Comparison of ENCODE assay signal across 9 cellular contexts in genomic region chr19:46351241-46352041, GRCh38. TPM values are rescaled to one million over a fixed set of nuclear protein-coding genes. Genes with fewer than 3 reads are reported as not detected.
DNase-seq lines count a peak whose midpoint lies in the region; ATAC-seq and TF ChIP-seq lines count a peak whose summit lies in the region.
"Had no signal": no experiment of that assay in that cellular context is flagged by ENCODE, and none has a peak within 500 bp of the region (broad histone marks: within the 10 kb centered on the region; RNA-seq: fewer than 3 reads in every experiment).

No MANE protein-coding gene starts in this region.

- POLR2A ChIA-PET in activated CD4-positive, alpha-beta T cell treated with anti-CD3 and anti-CD28 coated beads for 36 hours (lab: Charles Lee) = no interaction called here

- peak; percentile 33 for DNase-seq in activated CD4-positive, alpha-beta T cell treated with anti-CD3 and anti-CD28 coated beads for 36 hours
- DNase-seq in activated CD4-positive, alpha-beta T cell treated with anti-CD3 and anti-CD28 coated beads, Interleukin-2, amount 50 U/mL, for 4 hours = no peak
- DNase-seq in RWPE2 (ENCODE audit: low spot score) = peak; percentile 85
- DNase-seq in effector memory CD4-positive, alpha-beta T cell = no peak
- DNase-seq in nephron progenitor cell = no peak
- no peak for DNase-seq in medulla oblongata (ENCODE audit: extremely low spot score)
- no peak for DNase-seq in NCI-H128 (lab: John Stamatoyannopoulos, UW; ENCODE audit: unreplicated experiment)
- DNase-seq in NCI-H524 treated with DMSO at 0.1 percent for 48 hours (lab: John Stamatoyannopoulos, UW) = no peak

- H3K9me3 ChIP-seq in RWPE2 (ENCODE audit: severe bottlenecking) = no peaks in the 10 kb centered on the region
- H3K9me3 ChIP-seq in effector memory CD4-positive, alpha-beta T cell (ENCODE audit: control insufficient read depth, low read length) = no peaks in the 10 kb centered on the region

- no peaks in the 10 kb centered on the region for H3K27me3 Mint-ChIP-seq in activated CD4-positive, alpha-beta T cell treated with anti-CD3 and anti-CD28 coated beads for 36 hours
- no peaks in the 10 kb centered on the region for H3K27me3 Mint-ChIP-seq in nephron progenitor cell (ENCODE audit: low read depth, poor library complexity)

- peak overlapping the region; percentile 90 for H3K4me3 Mint-ChIP-seq in activated CD4-positive, alpha-beta T cell treated with anti-CD3 and anti-CD28 coated beads for 36 hours
- H3K4me3 Mint-ChIP-seq in nephron progenitor cell = no peak overlapping the region

- no peaks in the 10 kb centered on the region for H3K9me3 Mint-ChIP-seq in activated CD4-positive, alpha-beta T cell treated with anti-CD3 and anti-CD28 coated beads for 36 hours (ENCODE audit: low read depth)
- no peaks in the 10 kb centered on the region for H3K9me3 Mint-ChIP-seq in nephron progenitor cell

- peak overlapping the region; percentile 95 for H3K27ac ChIP-seq in RWPE2 (ENCODE audit: poor library complexity, severe bottlenecking)
- peak overlapping the region; percentile 57 for H3K27ac ChIP-seq in effector memory CD4-positive, alpha-beta T cell (ENCODE audit: insufficient read depth, low read length, poor library complexity, severe bottlenecking)
- H3K27ac ChIP-seq: C4-2B had no signal

- H3K4me3 ChIP-seq in RWPE2 (ENCODE audit: severe bottlenecking) = no peak overlapping the region
- peak overlapping the region; percentile 24 for H3K4me3 ChIP-seq in effector memory CD4-positive, alpha-beta T cell (ENCODE audit: insufficient read depth, low read depth, low read length, poor library complexity, severe bottlenecking)

- H3K36me3 Mint-ChIP-seq in activated CD4-positive, alpha-beta T cell treated with anti-CD3 and anti-CD28 coated beads for 36 hours (ENCODE audit: low read depth) = peaks cover 45% of the 10 kb centered on the region
- peaks cover 21% of the 10 kb centered on the region for H3K36me3 Mint-ChIP-seq in nephron progenitor cell (ENCODE audit: low read depth)

- ATAC-seq in activated CD4-positive, alpha-beta T cell treated with anti-CD3 and anti-CD28 coated beads for 36 hours = peak; percentile 37
- ATAC-seq in RWPE2 (ENCODE audit: low read depth) = peak; percentile 51

- H3K27ac Mint-ChIP-seq in activated CD4-positive, alpha-beta T cell treated with anti-CD3 and anti-CD28 coated beads for 36 hours = peak overlapping the region; percentile 97
- peak overlapping the region; percentile 82 for H3K27ac Mint-ChIP-seq in nephron progenitor cell

- no peak for TF ChIP-seq CTCF in RWPE2 (IDR thresholded peaks at IDR 0.05; ENCODE audit: poor library complexity, severe bottlenecking)
- no peak for TF ChIP-seq CTCF in nephron progenitor cell (IDR thresholded peaks at IDR 0.05)

- peaks cover 31% of the 10 kb centered on the region for H3K4me1 ChIP-seq in RWPE2 (ENCODE audit: insufficient read depth, poor library complexity, severe bottlenecking)
- peaks cover 41% of the 10 kb centered on the region for H3K4me1 ChIP-seq in effector memory CD4-positive, alpha-beta T cell (ENCODE audit: control insufficient read depth, insufficient read depth, low read length, poor library complexity, severe bottlenecking)

- CTCF ChIA-PET in activated CD4-positive, alpha-beta T cell treated with anti-CD3 and anti-CD28 coated beads for 36 hours (lab: Charles Lee) = interaction anchor here (0.6 to 1.1 kb wide), 6 partner anchors 13 to 304 kb away, joined by 3 to 4 read pairs (median 3); no protein-coding TSS in a partner anchor

- H3K4me1 Mint-ChIP-seq in activated CD4-positive, alpha-beta T cell treated with anti-CD3 and anti-CD28 coated beads for 36 hours = peaks cover 54% of the 10 kb centered on the region
- peaks cover 53% of the 10 kb centered on the region for H3K4me1 Mint-ChIP-seq in nephron progenitor cell

- intact Hi-C loops in activated CD4-positive, alpha-beta T cell treated with anti-CD3 and anti-CD28 coated beads for 36 hours (cut with DNase I, micrococcal nuclease) = no loop called here

- H3K27me3 ChIP-seq in RWPE2 (ENCODE audit: insufficient read depth, poor library complexity, severe bottlenecking) = no peaks in the 10 kb centered on the region
- H3K27me3 ChIP-seq in effector memory CD4-positive, alpha-beta T cell (replicated peaks; ENCODE audit: control insufficient read depth, insufficient read depth, low read length, poor library complexity, severe bottlenecking) = no peaks in the 10 kb centered on the region

- H3K36me3 ChIP-seq in RWPE2 (ENCODE audit: low read depth) = peaks cover 52% of the 10 kb centered on the region
- peaks cover 26% of the 10 kb centered on the region for H3K36me3 ChIP-seq in effector memory CD4-positive, alpha-beta T cell (ENCODE audit: control insufficient read depth, insufficient read depth, low read length)

RNA-seq across cellular contexts. Expression of gene PPP5C, which starts 4.6 kb away (rescaled TPM):
- 100 to 1,000 TPM in 1 of 2 experiments, 10 to 100 TPM in 1; 100.0 to 129 TPM for total RNA-seq in activated CD4-positive, alpha-beta T cell treated with anti-CD3 and anti-CD28 coated beads for 36 hours

RNA-seq across cellular contexts. Expression of gene HIF3A, which starts 54.6 kb away (rescaled TPM):
- not detected for total RNA-seq in activated CD4-positive, alpha-beta T cell treated with anti-CD3 and anti-CD28 coated beads for 36 hours

Comparison
In these comparisons a context has a peak if more than half of its experiments do, and no peak if none do; other contexts are left out.
1. DNase-seq: peak in activated CD4-positive, alpha-beta T cell treated with anti-CD3 and anti-CD28 coated beads for 36 hours (single experiment) and RWPE2 (single experiment); none in activated CD4-positive, alpha-beta T cell treated with anti-CD3 and anti-CD28 coated beads, Interleukin-2, amount 50 U/mL, for 4 hours (0 of 2), effector memory CD4-positive, alpha-beta T cell (0 of 3), nephron progenitor cell (single experiment), medulla oblongata (single experiment), NCI-H128 (single experiment) and NCI-H524 treated with DMSO at 0.1 percent for 48 hours (single experiment).